12 cellular contexts compared by ENCODE assay signal in genomic region chr1:59008599-59009347, GRCh38.
DNase-seq lines count a peak whose midpoint lies in the region; ATAC-seq and TF ChIP-seq lines count a peak whose summit lies in the region.
"Had no signal": no experiment of that assay in that cellular context is flagged by ENCODE, and none has a peak within 500 bp of the region (broad histone marks: within the 10 kb centered on the region; RNA-seq: fewer than 3 reads in every experiment).

No MANE protein-coding gene starts in this region.

- no peak overlapping the region for H3K4me3 ChIP-seq in MG63
- H3K4me3 ChIP-seq in ovary = no peak overlapping the region
- no peak overlapping the region for H3K4me3 ChIP-seq in sigmoid colon
- H3K4me3 ChIP-seq: heart left ventricle had no signal

- peak; percentile 40 for DNase-seq in ELF-1 (ENCODE audit: low read depth, low spot score)
- DNase-seq in MG63 = peak; percentile 77
- no peak for DNase-seq in chondrocyte (ENCODE audit: low spot score)
- DNase-seq in ovary = peak in 3 of 5 donors; percentile 28 to 42 (median 31)
- DNase-seq in NK-92 (lab: John Stamatoyannopoulos, UW; ENCODE audit: unreplicated experiment) = no peak
- DNase-seq in sigmoid colon = no peak
- DNase-seq: cerebellar nuclear complex, SHP77 had no signal

- no peaks in the 10 kb centered on the region for H3K9me3 ChIP-seq in MG63
- no peaks in the 10 kb centered on the region for H3K9me3 ChIP-seq in ovary
- H3K9me3 ChIP-seq in sigmoid colon = no peaks in the 10 kb centered on the region
- H3K9me3 ChIP-seq: heart left ventricle had no signal

- no peaks in the 10 kb centered on the region for H3K9me3 Mint-ChIP-seq in chondrocyte (ENCODE audit: low read depth)

- no peaks in the 10 kb centered on the region for H3K36me3 ChIP-seq in MG63
- H3K36me3 ChIP-seq in ovary = no peaks in the 10 kb centered on the region
- no peaks in the 10 kb centered on the region for H3K36me3 ChIP-seq in sigmoid colon
- H3K36me3 ChIP-seq: heart left ventricle had no signal

- H3K27me3 ChIP-seq in MG63 (no peaks in the 10 kb centered on the region), ovary (no peaks in the 10 kb centered on the region), sigmoid colon (no peaks in the 10 kb centered on the region)
- H3K27me3 ChIP-seq: heart left ventricle had no signal

- no peak overlapping the region for H3K4me3 Mint-ChIP-seq in chondrocyte (ENCODE audit: unreplicated experiment)

- TF ChIP-seq EP300 in ovary (IDR thresholded peaks at IDR 0.05) (no peak), sigmoid colon (IDR thresholded peaks at IDR 0.05) (no peak)

- intact Hi-C loops in ovary (cut with DNase I) = loop anchor here in 1 of 4 donors (5.0 to 10.0 kb wide), 2 partner anchors 56 to 106 kb away; no protein-coding TSS in a partner anchor
- intact Hi-C loops in sigmoid colon (cut with DNase I) = no loop called here

- TF ChIP-seq CTCF in chondrocyte (IDR thresholded peaks at IDR 0.05) (no peak), ovary (IDR thresholded peaks at IDR 0.05) (no peak), sigmoid colon (IDR thresholded peaks at IDR 0.05) (no peak)

- H3K4me1 Mint-ChIP-seq in chondrocyte (ENCODE audit: low read depth) = peaks cover 23% of the 10 kb centered on the region

- H3K27ac ChIP-seq in ovary = peak overlapping the region; percentile 39 to 79
- peak overlapping the region in 1 of 4 donors; percentile 26 for H3K27ac ChIP-seq in sigmoid colon

- no peaks in the 10 kb centered on the region for H3K27me3 Mint-ChIP-seq in chondrocyte (ENCODE audit: low read depth)

- H3K4me1 ChIP-seq in ovary (ENCODE audit: insufficient read depth) (peaks cover 15% of the 10 kb centered on the region), sigmoid colon (peaks cover 0 to 30% (median 28%) of the 10 kb centered on the region in 4 donors)

- no peak for TF ChIP-seq POLR2A in ovary (IDR thresholded peaks at IDR 0.05)
- no peak for TF ChIP-seq POLR2A in sigmoid colon (IDR thresholded peaks at IDR 0.05)

- 61 to 74% (median 69%) methylated on average over 8 of the region's 8 CpGs for WGBS in ovary, 3 donors
- 93% methylated on average over 8 of the region's 8 CpGs for WGBS in sigmoid colon, 2 donors

- ATAC-seq in GM18858 (IDR thresholded peaks at IDR 0.05; ENCODE audit: unreplicated experiment) (no peak), GM21528 (IDR thresholded peaks at IDR 0.05; ENCODE audit: low FRiP score, unreplicated experiment) (no peak)
- ATAC-seq: naive thymus-derived CD4-positive, alpha-beta T cell had no signal

- H3K36me3 Mint-ChIP-seq in chondrocyte (ENCODE audit: low read depth) = no peaks in the 10 kb centered on the region

- peak overlapping the region; percentile 71 for H3K27ac Mint-ChIP-seq in chondrocyte (ENCODE audit: unreplicated experiment)

Comparison
In these comparisons a context has a peak if more than half of its experiments do, and no peak if none do; other contexts are left out.
1. DNase-seq: peak in ELF-1 (single experiment), MG63 (single experiment) and ovary (3 of 5); none in chondrocyte (single experiment), NK-92 (single experiment) and sigmoid colon (single experiment).